8 cellular contexts compared by ENCODE assay signal in the genomic region with DNA sequence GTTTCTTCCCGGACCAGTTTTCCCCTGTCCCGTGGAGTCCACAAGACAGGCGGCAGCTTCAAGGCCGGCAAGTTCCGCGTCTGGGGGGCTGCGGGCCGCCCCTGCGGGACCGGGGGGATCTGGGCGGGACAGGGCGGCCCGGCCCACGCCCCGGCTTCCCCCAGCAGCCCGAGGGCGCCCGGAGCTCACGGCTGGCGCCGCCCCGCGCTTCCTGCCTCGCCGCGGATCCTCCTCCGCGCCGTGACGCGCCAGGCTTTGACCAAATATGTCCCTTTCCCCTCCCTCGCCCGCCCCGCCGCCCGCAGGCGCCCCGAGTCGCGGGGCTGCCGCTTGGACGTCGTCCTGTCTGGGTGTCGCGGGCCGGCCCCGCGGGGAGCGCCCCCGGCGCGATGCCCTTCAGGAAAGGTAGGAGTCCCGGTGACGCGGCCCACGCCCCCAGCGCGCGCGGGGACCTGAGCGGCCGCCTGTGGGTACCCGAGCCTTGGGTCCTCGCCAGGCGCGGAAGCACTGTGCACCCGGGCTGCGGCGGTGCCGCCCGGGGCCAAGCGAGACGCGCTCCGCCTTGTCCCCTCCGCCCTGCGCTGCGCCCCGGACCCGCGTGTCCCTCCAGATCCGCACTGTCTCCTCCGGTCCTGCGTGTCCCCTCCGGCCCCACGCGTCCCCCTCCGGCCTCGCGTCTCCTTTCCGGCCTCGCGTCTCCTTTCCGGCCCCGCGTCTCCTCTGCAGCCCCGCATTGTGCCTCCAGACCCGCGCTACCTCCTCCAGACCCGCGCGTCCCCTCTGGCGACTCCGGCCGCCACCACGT. TPM values are rescaled to one million over a fixed set of nuclear protein-coding genes. Genes with fewer than 3 reads are reported as not detected.
A peak's percentile ranks its signal among the peaks of the same experiment; 100 is the strongest.
DNase-seq lines count a peak whose midpoint lies in the region; ATAC-seq and TF ChIP-seq lines count a peak whose summit lies in the region.

No MANE protein-coding gene starts in this region.

- H3K27me3 Mint-ChIP-seq in endothelial cell (ENCODE audit: unreplicated experiment): peaks cover 18% of the 10 kb centered on the region

- peaks cover 10% of the 10 kb centered on the region for H3K36me3 Mint-ChIP-seq in endothelial cell (ENCODE audit: low read depth, unreplicated experiment)

- TF ChIP-seq CTCF in endothelial cell (IDR thresholded peaks at IDR 0.05; ENCODE audit: unreplicated experiment): no peak

- peak overlapping the region; percentile 94 for H3K4me3 Mint-ChIP-seq in endothelial cell (ENCODE audit: unreplicated experiment)

- H3K4me1 Mint-ChIP-seq in endothelial cell (ENCODE audit: unreplicated experiment): peaks cover 15% of the 10 kb centered on the region

- no peaks in the 10 kb centered on the region for H3K9me3 Mint-ChIP-seq in endothelial cell (ENCODE audit: unreplicated experiment)

- DNase-seq in AG08395 (ENCODE audit: low spot score) (peak; percentile 81), NOMO-1 treated with dmso at 0.1 percent for 144 hours (lab: John Stamatoyannopoulos, UW; ENCODE audit: unreplicated experiment) (peak; percentile 73), endothelial cell (ENCODE audit: low spot score) (peak; percentile 73), midbrain (lab: John Stamatoyannopoulos, UW) (peak; percentile 84)
- peak; percentile 55 for DNase-seq in activated CD8-positive, alpha-beta memory T cell treated with anti-CD3 and anti-CD28 coated beads, Interleukin-2, amount 50 U/mL, for 24 hours (ENCODE audit: extremely low read depth)
- peak; percentile 87 for DNase-seq in stimulated activated CD8-positive, alpha-beta memory T cell treated with anti-CD3 and anti-CD28 coated beads, Interleukin-15, amount 100 ng/mL, for 48 hours (ENCODE audit: low read depth in 2 of 2)

- ATAC-seq in GM18870 (IDR thresholded peaks at IDR 0.05; ENCODE audit: unreplicated experiment) (peak; percentile 44), HG03108 (IDR thresholded peaks at IDR 0.05; ENCODE audit: unreplicated experiment) (peak; percentile 65)

- H3K27ac Mint-ChIP-seq in endothelial cell (ENCODE audit: unreplicated experiment): peak overlapping the region; percentile 42

RNA-seq across cellular contexts. Expression of a gene that starts 56.0 kb away (rescaled TPM):
- 113 TPM for total RNA-seq in endothelial cell (ENCODE audit: unreplicated experiment)

RNA-seq across cellular contexts. Expression of a gene that starts 57.9 kb away (rescaled TPM):
- 32.3 TPM for total RNA-seq in endothelial cell (ENCODE audit: unreplicated experiment)

Comparison
In these comparisons a context has a peak if more than half of its experiments do, and no peak if none do; other contexts are left out.
1. Peak in every context shown above with its lines: DNase-seq and ATAC-seq.